1 cellular context compared by ENCODE assay signal in the genomic region with DNA sequence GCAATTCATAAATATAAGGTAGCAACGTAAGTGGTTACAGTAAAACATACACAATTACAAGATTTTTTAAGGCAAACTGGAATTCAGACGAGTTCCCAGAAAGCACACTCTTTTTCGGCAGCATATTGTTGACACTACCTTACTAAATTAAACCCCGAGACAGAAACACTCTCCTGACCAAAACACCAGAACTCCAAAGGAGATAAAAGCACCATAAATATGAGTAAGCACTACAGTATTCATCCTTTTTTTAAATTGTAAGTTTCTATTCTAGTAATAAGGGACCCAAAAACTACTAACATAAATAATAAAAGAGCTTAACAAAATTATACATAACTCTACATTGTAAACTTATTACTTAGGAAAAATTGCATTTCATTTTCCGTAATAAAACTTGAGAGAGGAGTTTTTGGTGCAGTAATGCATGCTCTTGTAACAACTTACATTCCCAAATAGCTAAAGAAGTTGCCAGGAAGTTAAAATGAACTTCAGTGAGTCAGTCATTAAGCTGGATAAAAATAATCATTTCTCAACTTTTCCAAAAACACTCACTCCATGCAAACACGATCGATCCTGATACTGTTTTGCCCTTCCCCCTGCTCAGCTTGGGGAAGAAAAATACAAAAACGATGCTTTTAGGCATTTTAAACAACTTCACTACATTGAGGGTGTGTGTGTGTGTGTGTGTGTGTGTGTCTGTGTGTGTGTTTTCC.
TF ChIP-seq lines count a peak whose summit lies in the region.

No MANE protein-coding gene starts in this region.

TF ChIP-seq in endothelial cell of umbilical vein, 7 proteins besides CTCF, POLR2A, EP300 and RAD21 (continued from another document):
- TF ChIP-seq, protein P1, sequence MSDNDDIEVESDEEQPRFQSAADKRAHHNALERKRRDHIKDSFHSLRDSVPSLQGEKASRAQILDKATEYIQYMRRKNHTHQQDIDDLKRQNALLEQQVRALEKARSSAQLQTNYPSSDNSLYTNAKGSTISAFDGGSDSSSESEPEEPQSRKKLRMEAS (IDR thresholded peaks at IDR 0.05; ENCODE audit: insufficient read depth, insufficient read length) = no peak
- no peak for TF ChIP-seq GATA2 (IDR thresholded peaks at IDR 0.05; ENCODE audit: insufficient read depth, insufficient read length, low read depth, low read length)
- no peak for TF ChIP-seq JUN (IDR thresholded peaks at IDR 0.05; ENCODE audit: borderline replicate concordance, insufficient read depth, insufficient read length, low read depth)
- no peak for TF ChIP-seq POLR2AphosphoS5 (IDR thresholded peaks at IDR 0.05; ENCODE audit: insufficient read depth, low read depth, low read length)
- no peak for TF ChIP-seq EZH2 (IDR thresholded peaks at IDR 0.05; ENCODE audit: borderline replicate concordance, low read depth, low read length, severe bottlenecking)
